In genomic region chr20:421685-422250, GRCh38 we compare ENCODE assay signal across 1 cellular context.
TF ChIP-seq lines count a peak whose summit lies in the region.

No MANE protein-coding gene starts in this region.

TF ChIP-seq in K562, 482 proteins besides CTCF, POLR2A, EP300 and RAD21:
- TF ChIP-seq YY1 (IDR thresholded peaks at IDR 0.05; ENCODE audit: borderline replicate concordance in 1 of 3, control insufficient read depth in 1 of 3, extremely low read depth in 1 of 3, insufficient read depth in 3 of 3, insufficient read length in 1 of 3, insufficient replicate concordance in 2 of 3, low read depth in 1 of 3, low read length in 2 of 3) = no peak
- no peak for TF ChIP-seq GABPB1 (CRISPR knock-in tag; IDR thresholded peaks at IDR 0.05)
- no peak for TF ChIP-seq CEBPG (CRISPR knock-in tag; IDR thresholded peaks at IDR 0.05)
- TF ChIP-seq CEBPG (tag; conservative IDR thresholded peaks at IDR 0.05 in 1 of 2, IDR thresholded peaks at IDR 0.05 in 1 of 2) = no peak
- no peak for TF ChIP-seq BRCA1 (IDR thresholded peaks at IDR 0.05)
- TF ChIP-seq BRCA1 (CRISPR knock-in tag; IDR thresholded peaks at IDR 0.05) = no peak
- TF ChIP-seq PATZ1 (CRISPR knock-in tag; IDR thresholded peaks at IDR 0.05; ENCODE audit: borderline replicate concordance) = no peak
- TF ChIP-seq, protein P1, sequence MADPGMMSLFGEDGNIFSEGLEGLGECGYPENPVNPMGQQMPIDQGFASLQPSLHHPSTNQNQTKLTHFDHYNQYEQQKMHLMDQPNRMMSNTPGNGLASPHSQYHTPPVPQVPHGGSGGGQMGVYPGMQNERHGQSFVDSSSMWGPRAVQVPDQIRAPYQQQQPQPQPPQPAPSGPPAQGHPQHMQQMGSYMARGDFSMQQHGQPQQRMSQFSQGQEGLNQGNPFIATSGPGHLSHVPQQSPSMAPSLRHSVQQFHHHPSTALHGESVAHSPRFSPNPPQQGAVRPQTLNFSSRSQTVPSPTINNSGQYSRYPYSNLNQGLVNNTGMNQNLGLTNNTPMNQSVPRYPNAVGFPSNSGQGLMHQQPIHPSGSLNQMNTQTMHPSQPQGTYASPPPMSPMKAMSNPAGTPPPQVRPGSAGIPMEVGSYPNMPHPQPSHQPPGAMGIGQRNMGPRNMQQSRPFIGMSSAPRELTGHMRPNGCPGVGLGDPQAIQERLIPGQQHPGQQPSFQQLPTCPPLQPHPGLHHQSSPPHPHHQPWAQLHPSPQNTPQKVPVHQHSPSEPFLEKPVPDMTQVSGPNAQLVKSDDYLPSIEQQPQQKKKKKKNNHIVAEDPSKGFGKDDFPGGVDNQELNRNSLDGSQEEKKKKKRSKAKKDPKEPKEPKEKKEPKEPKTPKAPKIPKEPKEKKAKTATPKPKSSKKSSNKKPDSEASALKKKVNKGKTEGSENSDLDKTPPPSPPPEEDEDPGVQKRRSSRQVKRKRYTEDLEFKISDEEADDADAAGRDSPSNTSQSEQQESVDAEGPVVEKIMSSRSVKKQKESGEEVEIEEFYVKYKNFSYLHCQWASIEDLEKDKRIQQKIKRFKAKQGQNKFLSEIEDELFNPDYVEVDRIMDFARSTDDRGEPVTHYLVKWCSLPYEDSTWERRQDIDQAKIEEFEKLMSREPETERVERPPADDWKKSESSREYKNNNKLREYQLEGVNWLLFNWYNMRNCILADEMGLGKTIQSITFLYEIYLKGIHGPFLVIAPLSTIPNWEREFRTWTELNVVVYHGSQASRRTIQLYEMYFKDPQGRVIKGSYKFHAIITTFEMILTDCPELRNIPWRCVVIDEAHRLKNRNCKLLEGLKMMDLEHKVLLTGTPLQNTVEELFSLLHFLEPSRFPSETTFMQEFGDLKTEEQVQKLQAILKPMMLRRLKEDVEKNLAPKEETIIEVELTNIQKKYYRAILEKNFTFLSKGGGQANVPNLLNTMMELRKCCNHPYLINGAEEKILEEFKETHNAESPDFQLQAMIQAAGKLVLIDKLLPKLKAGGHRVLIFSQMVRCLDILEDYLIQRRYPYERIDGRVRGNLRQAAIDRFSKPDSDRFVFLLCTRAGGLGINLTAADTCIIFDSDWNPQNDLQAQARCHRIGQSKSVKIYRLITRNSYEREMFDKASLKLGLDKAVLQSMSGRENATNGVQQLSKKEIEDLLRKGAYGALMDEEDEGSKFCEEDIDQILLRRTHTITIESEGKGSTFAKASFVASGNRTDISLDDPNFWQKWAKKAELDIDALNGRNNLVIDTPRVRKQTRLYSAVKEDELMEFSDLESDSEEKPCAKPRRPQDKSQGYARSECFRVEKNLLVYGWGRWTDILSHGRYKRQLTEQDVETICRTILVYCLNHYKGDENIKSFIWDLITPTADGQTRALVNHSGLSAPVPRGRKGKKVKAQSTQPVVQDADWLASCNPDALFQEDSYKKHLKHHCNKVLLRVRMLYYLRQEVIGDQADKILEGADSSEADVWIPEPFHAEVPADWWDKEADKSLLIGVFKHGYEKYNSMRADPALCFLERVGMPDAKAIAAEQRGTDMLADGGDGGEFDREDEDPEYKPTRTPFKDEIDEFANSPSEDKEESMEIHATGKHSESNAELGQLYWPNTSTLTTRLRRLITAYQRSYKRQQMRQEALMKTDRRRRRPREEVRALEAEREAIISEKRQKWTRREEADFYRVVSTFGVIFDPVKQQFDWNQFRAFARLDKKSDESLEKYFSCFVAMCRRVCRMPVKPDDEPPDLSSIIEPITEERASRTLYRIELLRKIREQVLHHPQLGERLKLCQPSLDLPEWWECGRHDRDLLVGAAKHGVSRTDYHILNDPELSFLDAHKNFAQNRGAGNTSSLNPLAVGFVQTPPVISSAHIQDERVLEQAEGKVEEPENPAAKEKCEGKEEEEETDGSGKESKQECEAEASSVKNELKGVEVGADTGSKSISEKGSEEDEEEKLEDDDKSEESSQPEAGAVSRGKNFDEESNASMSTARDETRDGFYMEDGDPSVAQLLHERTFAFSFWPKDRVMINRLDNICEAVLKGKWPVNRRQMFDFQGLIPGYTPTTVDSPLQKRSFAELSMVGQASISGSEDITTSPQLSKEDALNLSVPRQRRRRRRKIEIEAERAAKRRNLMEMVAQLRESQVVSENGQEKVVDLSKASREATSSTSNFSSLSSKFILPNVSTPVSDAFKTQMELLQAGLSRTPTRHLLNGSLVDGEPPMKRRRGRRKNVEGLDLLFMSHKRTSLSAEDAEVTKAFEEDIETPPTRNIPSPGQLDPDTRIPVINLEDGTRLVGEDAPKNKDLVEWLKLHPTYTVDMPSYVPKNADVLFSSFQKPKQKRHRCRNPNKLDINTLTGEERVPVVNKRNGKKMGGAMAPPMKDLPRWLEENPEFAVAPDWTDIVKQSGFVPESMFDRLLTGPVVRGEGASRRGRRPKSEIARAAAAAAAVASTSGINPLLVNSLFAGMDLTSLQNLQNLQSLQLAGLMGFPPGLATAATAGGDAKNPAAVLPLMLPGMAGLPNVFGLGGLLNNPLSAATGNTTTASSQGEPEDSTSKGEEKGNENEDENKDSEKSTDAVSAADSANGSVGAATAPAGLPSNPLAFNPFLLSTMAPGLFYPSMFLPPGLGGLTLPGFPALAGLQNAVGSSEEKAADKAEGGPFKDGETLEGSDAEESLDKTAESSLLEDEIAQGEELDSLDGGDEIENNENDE (IDR thresholded peaks at IDR 0.05; ENCODE audit: low read depth, low read length) = no peak
- no peak for TF ChIP-seq SMAD1 (IDR thresholded peaks at IDR 0.05; ENCODE audit: low read depth, low read length, partially characterized antibody)
- no peak for TF ChIP-seq KDM5B (IDR thresholded peaks at IDR 0.05; ENCODE audit: insufficient replicate concordance, low read depth, low read length)
TF ChIP-seq in K562: peak in this region for 0.
